33 cellular contexts compared by ENCODE assay signal in the genomic region with DNA sequence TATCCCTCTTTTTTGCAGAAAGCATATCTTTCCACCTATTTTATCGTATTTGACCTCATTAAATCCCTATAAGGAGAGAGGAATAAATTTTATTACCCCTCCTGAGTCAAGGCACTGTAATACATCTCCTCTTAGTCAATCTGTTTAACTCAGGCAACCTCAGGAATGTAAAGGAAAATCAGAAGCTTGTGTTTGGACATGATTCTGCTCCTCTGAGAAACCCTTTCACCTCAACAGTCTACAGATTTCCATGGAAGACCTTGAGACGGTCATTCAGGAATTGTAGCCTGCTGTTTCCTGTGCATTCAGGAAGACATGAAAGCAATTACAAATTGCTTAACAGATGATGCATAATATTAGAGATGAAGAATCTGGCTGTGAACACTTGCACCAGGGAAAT.
DNase-seq lines count a peak whose midpoint lies in the region; ATAC-seq and TF ChIP-seq lines count a peak whose summit lies in the region.
"Had no signal": no experiment of that assay in that cellular context is flagged by ENCODE, and none has a peak within 500 bp of the region (broad histone marks: within the 10 kb centered on the region; RNA-seq: fewer than 3 reads in every experiment).

No MANE protein-coding gene starts in this region.

- peak; percentile 44 for DNase-seq in EL
- DNase-seq in RWPE2 (ENCODE audit: low spot score), result no peak
- DNase-seq in epithelial cell of esophagus (ENCODE audit: low read depth), result peak; percentile 36
- peak; percentile 12 for DNase-seq in skeletal muscle cell (ENCODE audit: low read depth)
- DNase-seq: activated CD4-positive, alpha-beta T cell treated with anti-CD3 and anti-CD28 coated beads, Interleukin-2, amount 50 U/mL, for 48 hours; activated naive CD4-positive, alpha-beta T cell treated with anti-CD3 and anti-CD28 coated beads, Interleukin-2, amount 10 ng/mL, durations not matched to agents 7 days and 5 days; amygdala; CD4-positive, CD25-positive, alpha-beta regulatory T cell; cortex of kidney; DND-41; effector memory CD8-positive, alpha-beta T cell; hippocampal formation; Kasumi-1; left cardiac atrium; MV-4-11; NCI-H1436 treated with DMSO at 0.1 percent for 48 hours; NCI-H2081 treated with DMSO at 0.1 percent for 48 hours; NCI-H345; SHP77; sigmoid colon; stimulated activated CD4-positive, alpha-beta T cell treated with anti-CD3 and anti-CD28 coated beads, Interleukin-4, amount 100 ng/mL, for 24 hours; transverse colon had no signal

- H3K27me3 ChIP-seq in RWPE2 (ENCODE audit: insufficient read depth, poor library complexity, severe bottlenecking), result no peaks in the 10 kb centered on the region
- H3K27me3 ChIP-seq: cardiac muscle cell, sigmoid colon, transverse colon had no signal

- no peak overlapping the region for H3K27ac ChIP-seq in RWPE2 (ENCODE audit: poor library complexity, severe bottlenecking)
- H3K27ac ChIP-seq: cardiac muscle cell, sigmoid colon, transverse colon had no signal

- no peaks in the 10 kb centered on the region for H3K9me3 ChIP-seq in RWPE2 (ENCODE audit: severe bottlenecking)
- H3K9me3 ChIP-seq: HAP-1, sigmoid colon, transverse colon had no signal

- H3K4me1 ChIP-seq in RWPE2 (ENCODE audit: insufficient read depth, poor library complexity, severe bottlenecking), result no peaks in the 10 kb centered on the region
- H3K4me1 ChIP-seq: sigmoid colon, transverse colon had no signal

- TF ChIP-seq CTCF in RWPE2 (IDR thresholded peaks at IDR 0.05; ENCODE audit: poor library complexity, severe bottlenecking) (no peak), epithelial cell of esophagus (IDR thresholded peaks at IDR 0.05; ENCODE audit: insufficient read depth, low read depth, low read length, missing control alignments) (no peak)

- no peak overlapping the region for H3K4me3 ChIP-seq in RWPE2 (ENCODE audit: severe bottlenecking)
- no peak overlapping the region for H3K4me3 ChIP-seq in epithelial cell of esophagus (ENCODE audit: low read length)
- H3K4me3 ChIP-seq in skeletal muscle cell (ENCODE audit: low read depth, low read length), result no peak overlapping the region
- H3K4me3 ChIP-seq: cardiac muscle cell, HAP-1, lung, sigmoid colon, transverse colon had no signal

- ATAC-seq in RWPE2 (ENCODE audit: low read depth) (peak; percentile 31; the same call in 2 of the 3 replicates), GM18520 (IDR thresholded peaks at IDR 0.05; ENCODE audit: unreplicated experiment) (no peak), HG03097 (IDR thresholded peaks at IDR 0.05; ENCODE audit: low FRiP score, unreplicated experiment) (no peak), HG03521 (IDR thresholded peaks at IDR 0.05; ENCODE audit: unreplicated experiment) (no peak)
- ATAC-seq: activated CD4-positive, CD25-positive, alpha-beta regulatory T cell treated with anti-CD3 and anti-CD28 coated beads, Interleukin-2, amount 50 U/mL, for 24 hours; effector memory CD8-positive, alpha-beta T cell; esophagus mucosa; HepG2; left cardiac atrium; natural killer cell treated with Interleukin-12 subunit alpha and Interleukin-12 subunit beta and Interleukin-15 and Interleukin-18, amount 100 ng/mL, for 72 hours; Panc1 had no signal

- H3K36me3 ChIP-seq in RWPE2 (ENCODE audit: low read depth), result no peaks in the 10 kb centered on the region
- H3K36me3 ChIP-seq: cardiac muscle cell, HAP-1, sigmoid colon, transverse colon had no signal
